In genomic region chr12:11085419-11085818, GRCh38 we compare ENCODE assay signal across 16 cellular contexts. TPM values are rescaled to one million over a fixed set of nuclear protein-coding genes. Genes with fewer than 3 reads are reported as not detected.
DNase-seq lines count a peak whose midpoint lies in the region; ATAC-seq and TF ChIP-seq lines count a peak whose summit lies in the region.
"Had no signal": no experiment of that assay in that cellular context is flagged by ENCODE, and none has a peak within 500 bp of the region (broad histone marks: within the 10 kb centered on the region; RNA-seq: fewer than 3 reads in every experiment).

No MANE protein-coding gene starts in this region.

- CTCF ChIA-PET in activated CD4-positive, alpha-beta T cell treated with anti-CD3 and anti-CD28 coated beads for 36 hours (lab: Charles Lee), result interaction anchor here (1.6 kb wide), 1 partner anchor 78 kb away, joined by 3 read pairs; no protein-coding TSS in a partner anchor

- no peak overlapping the region for H3K27ac ChIP-seq in uterus

- POLR2A ChIA-PET in activated CD4-positive, alpha-beta T cell treated with anti-CD3 and anti-CD28 coated beads for 36 hours (lab: Charles Lee), result no interaction called here

- peaks cover 13% of the 10 kb centered on the region for H3K9me3 Mint-ChIP-seq in activated CD4-positive, alpha-beta T cell treated with anti-CD3 and anti-CD28 coated beads for 36 hours (ENCODE audit: low read depth)

- DNase-seq in activated CD4-positive, alpha-beta T cell treated with anti-CD3 and anti-CD28 coated beads for 36 hours, result peak; percentile 57
- no peak for DNase-seq in activated CD4-positive, alpha-beta T cell treated with anti-CD3 and anti-CD28 coated beads, Interleukin-2, amount 50 U/mL, for 1 hour
- DNase-seq in iris pigment epithelial cell (ENCODE audit: low read depth) (peak; percentile 78), NCI-H748 treated with DMSO at 0.1 percent for 48 hours (lab: John Stamatoyannopoulos, UW) (no peak), GM03348 (ENCODE audit: low spot score) (no peak), uterus (no peak)
- DNase-seq: DMS153; H7; NCI-H146; NK-92 treated with Interleukin-12 subunit alpha and Interleukin-12 subunit beta, amount 100 ng/mL, for 24 hours had no signal

- H3K27me3 Mint-ChIP-seq in activated CD4-positive, alpha-beta T cell treated with anti-CD3 and anti-CD28 coated beads for 36 hours, result no peaks in the 10 kb centered on the region

- H3K36me3 Mint-ChIP-seq in activated CD4-positive, alpha-beta T cell treated with anti-CD3 and anti-CD28 coated beads for 36 hours (ENCODE audit: low read depth), result peaks cover 36% of the 10 kb centered on the region

- no peaks in the 10 kb centered on the region for H3K27me3 ChIP-seq in uterus

- H3K4me1 Mint-ChIP-seq in activated CD4-positive, alpha-beta T cell treated with anti-CD3 and anti-CD28 coated beads for 36 hours, result peaks cover 13% of the 10 kb centered on the region

- no peak overlapping the region for H3K4me3 Mint-ChIP-seq in activated CD4-positive, alpha-beta T cell treated with anti-CD3 and anti-CD28 coated beads for 36 hours

- peak overlapping the region; percentile 31 for H3K27ac Mint-ChIP-seq in activated CD4-positive, alpha-beta T cell treated with anti-CD3 and anti-CD28 coated beads for 36 hours

- intact Hi-C loops in activated CD4-positive, alpha-beta T cell treated with anti-CD3 and anti-CD28 coated beads for 36 hours (cut with DNase I, micrococcal nuclease), result loop anchor here in 1 of 2 experiments (1.0 to 10.0 kb wide), 3 partner anchors 86 to 781 kb away; partner anchors contain the start of genes KLRD1 and SMIM10L1
- intact Hi-C loops in uterus (cut with DNase I; ENCODE audit: low total_unique reads), result no loop called here

- peak; percentile 90 for ATAC-seq in activated CD4-positive, alpha-beta T cell treated with anti-CD3 and anti-CD28 coated beads for 36 hours
- ATAC-seq in GM21786 (IDR thresholded peaks at IDR 0.05; ENCODE audit: unreplicated experiment) (peak; percentile 73), HG03571 (IDR thresholded peaks at IDR 0.05; ENCODE audit: unreplicated experiment) (peak; percentile 60)
- ATAC-seq: esophagus mucosa had no signal

- H3K4me1 ChIP-seq in uterus, result no peaks in the 10 kb centered on the region

- TF ChIP-seq CTCF in uterus (IDR thresholded peaks at IDR 0.05), result no peak

- no peaks in the 10 kb centered on the region for H3K36me3 ChIP-seq in uterus

- H3K9me3 ChIP-seq in uterus, result no peaks in the 10 kb centered on the region

- no peak for TF ChIP-seq POLR2A in uterus (IDR thresholded peaks at IDR 0.05)

- no peak overlapping the region for H3K4me3 ChIP-seq in uterus

RNA-seq across cellular contexts. Expression of gene TAS2R43, which starts 6.7 kb away (rescaled TPM):
- under 1 TPM; 0.64 to 0.81 TPM for total RNA-seq in activated CD4-positive, alpha-beta T cell treated with anti-CD3 and anti-CD28 coated beads for 36 hours
- 10 to 100 TPM in 1 of 4 donors, 1 to 10 TPM in 1, under 1 TPM in 1, not detected in 1; 0.29 to 19.5 (median 7.7) TPM for total RNA-seq in uterus
- total RNA-seq: A172; activated CD8-positive, alpha-beta memory T cell treated with anti-CD3 and anti-CD28 coated beads for 36 hours; H7; HT1080 had no signal

RNA-seq across cellular contexts. Expression of gene TAS2R46, which starts 23.3 kb away (rescaled TPM):
- under 1 TPM in 1 of 2 experiments, not detected in 1; 0.46 TPM for total RNA-seq in activated CD4-positive, alpha-beta T cell treated with anti-CD3 and anti-CD28 coated beads for 36 hours
- total RNA-seq in uterus, result 1 to 10 TPM in 2 of 4 donors, not detected in 2; 5.5 to 8.7 TPM
- total RNA-seq: HT1080 had no signal

RNA-seq across cellular contexts. Expression of gene TAS2R30, which starts 49.0 kb away (rescaled TPM):
- total RNA-seq in activated CD4-positive, alpha-beta T cell treated with anti-CD3 and anti-CD28 coated beads for 36 hours, result 1 to 10 TPM in 1 of 2 experiments, under 1 TPM in 1; 0.87 to 1.4 TPM
- total RNA-seq in uterus, result 10 to 100 TPM in 2 of 4 donors, 1 to 10 TPM in 1, not detected in 1; 9.4 to 34.9 (median 14.9) TPM

RNA-seq across cellular contexts. Expression of gene TAS2R31, which starts 54.2 kb away (rescaled TPM):
- 1 to 10 TPM in 1 of 2 experiments, under 1 TPM in 1; 0.44 to 1.6 TPM for total RNA-seq in activated CD4-positive, alpha-beta T cell treated with anti-CD3 and anti-CD28 coated beads for 36 hours
- 10 to 100 TPM in 3 of 4 donors, under 1 TPM in 1; 0.59 to 30.8 (median 15.7) TPM for total RNA-seq in uterus

Comparison
In these comparisons a context has a peak if more than half of its experiments do, and no peak if none do; other contexts are left out.
1. DNase-seq: peak in activated CD4-positive, alpha-beta T cell treated with anti-CD3 and anti-CD28 coated beads for 36 hours (single experiment) and iris pigment epithelial cell (single experiment); none in activated CD4-positive, alpha-beta T cell treated with anti-CD3 and anti-CD28 coated beads, Interleukin-2, amount 50 U/mL, for 1 hour (single experiment), NCI-H748 treated with DMSO at 0.1 percent for 48 hours (single experiment), GM03348 (single experiment) and uterus (0 of 2).
2. Peak in every context shown above with its lines, with median percentiles within 50 percentile points of each other: ATAC-seq.